Comparison of ENCODE assay signal across 12 cellular contexts in the genomic region with DNA sequence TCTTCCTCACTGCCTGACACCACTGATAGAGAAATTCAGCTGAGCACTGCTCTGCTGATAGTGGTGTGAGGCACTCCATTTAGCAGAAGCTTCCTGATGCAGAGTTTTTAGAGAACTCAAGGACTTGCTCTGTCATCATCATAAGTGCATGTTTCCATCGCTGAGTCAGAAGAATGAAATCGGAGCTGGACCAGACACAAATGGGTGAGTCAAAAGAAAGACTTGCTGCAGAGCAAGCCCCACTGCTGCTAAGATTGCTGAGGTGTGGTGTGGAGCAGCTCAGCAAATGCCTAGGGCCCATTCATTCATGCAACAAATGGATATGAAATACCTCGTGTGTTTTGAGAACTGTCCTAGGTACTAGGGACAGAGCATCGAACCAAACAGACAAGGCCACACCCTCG.
DNase-seq lines count a peak whose midpoint lies in the region; ATAC-seq and TF ChIP-seq lines count a peak whose summit lies in the region.
"Had no signal": no experiment of that assay in that cellular context is flagged by ENCODE, and none has a peak within 500 bp of the region (broad histone marks: within the 10 kb centered on the region; RNA-seq: fewer than 3 reads in every experiment).

No MANE protein-coding gene starts in this region.

- intact Hi-C loops in stomach (cut with DNase I; ENCODE audit: low total_unique reads): no loop called here

- TF ChIP-seq CTCF in AG10803 (conservative IDR thresholded peaks at IDR 0.05; ENCODE audit: low read length) (no peak), epithelial cell of proximal tubule (conservative IDR thresholded peaks at IDR 0.05; ENCODE audit: low read depth, low read length) (no peak), stomach (IDR thresholded peaks at IDR 0.05) (no peak)

- H3K27ac ChIP-seq in stomach: no peak overlapping the region
- H3K27ac ChIP-seq: SJSA1, tibial nerve had no signal

- no peak for ATAC-seq in GM21619 (IDR thresholded peaks at IDR 0.05; ENCODE audit: unreplicated experiment)
- no peak for ATAC-seq in HG03520 (IDR thresholded peaks at IDR 0.05; ENCODE audit: unreplicated experiment)

- no peak overlapping the region for H3K4me3 ChIP-seq in AG10803 (ENCODE audit: low read length)
- H3K4me3 ChIP-seq in epithelial cell of proximal tubule (ENCODE audit: low read depth, low read length): no peak overlapping the region
- H3K4me3 ChIP-seq in stomach: no peak overlapping the region
- H3K4me3 ChIP-seq: SJSA1, skin epidermis, tibial nerve had no signal

- H3K36me3 ChIP-seq in stomach: no peaks in the 10 kb centered on the region
- H3K36me3 ChIP-seq: SJSA1, tibial nerve had no signal

- H3K4me1 ChIP-seq in stomach: peaks cover 0 to 12% (median 0%) of the 10 kb centered on the region in 4 donors
- H3K4me1 ChIP-seq: SJSA1 had no signal

- H3K27me3 ChIP-seq in stomach: no peaks in the 10 kb centered on the region
- H3K27me3 ChIP-seq: SJSA1, tibial nerve had no signal

- H3K9me3 ChIP-seq in stomach: no peaks in the 10 kb centered on the region
- H3K9me3 ChIP-seq: SJSA1, tibial nerve had no signal

- WGBS in stomach, 5 donors: 55 to 82% (median 62%) methylated on average over 5 of the region's 5 CpGs

- DNase-seq in AG10803 (ENCODE audit: low read depth) (peak; percentile 95), M059J (ENCODE audit: low read depth) (peak; percentile 94), epithelial cell of proximal tubule (ENCODE audit: low read depth) (peak; percentile 99), myocyte (ENCODE audit: low read depth) (peak; percentile 82), stomach (no peak), GF-D8 (lab: John Stamatoyannopoulos, UW) (no peak)
- DNase-seq: activated T-cell treated with anti-CD3 and anti-CD28 coated beads, Interleukin-2, amount 50 U/mL, for 48 hours had no signal

- TF ChIP-seq POLR2A in stomach (IDR thresholded peaks at IDR 0.05): no peak

- TF ChIP-seq EP300 in stomach (IDR thresholded peaks at IDR 0.05): no peak

Comparison
In these comparisons a context has a peak if more than half of its experiments do, and no peak if none do; other contexts are left out.
1. DNase-seq: peak in AG10803 (single experiment), M059J (single experiment), epithelial cell of proximal tubule (single experiment) and myocyte (single experiment); none in stomach (single experiment) and GF-D8 (single experiment).